Comparison of ENCODE assay signal across 8 cellular contexts in genomic region chr5:160118349-160119141, GRCh38. TPM values are rescaled to one million over a fixed set of nuclear protein-coding genes. Genes with fewer than 3 reads are reported as not detected.
DNase-seq lines count a peak whose midpoint lies in the region; ATAC-seq and TF ChIP-seq lines count a peak whose summit lies in the region.

No MANE protein-coding gene starts in this region.

- H3K4me1 Mint-ChIP-seq in IgD-negative memory B cell, result peaks cover 2 to 12% (median 9%) of the 10 kb centered on the region in 3 donors

- no peaks in the 10 kb centered on the region for H3K9me2 ChIP-seq in DOHH2 (replicated peaks; ENCODE audit: control insufficient read depth, low read length)

- H3K4me2 ChIP-seq in DOHH2 (ENCODE audit: low read length), result peak overlapping the region; percentile 66

- H3K4me1 ChIP-seq in DOHH2 (ENCODE audit: control insufficient read depth, low read length), result peaks cover 14% of the 10 kb centered on the region

- peak overlapping the region in 2 of 3 donors; percentile 15 to 31 for H3K27ac Mint-ChIP-seq in IgD-negative memory B cell

- peak; percentile 30 for ATAC-seq in GM21528 (IDR thresholded peaks at IDR 0.05; ENCODE audit: low FRiP score, unreplicated experiment)
- ATAC-seq in left colon, result peak; percentile 44

- no peaks in the 10 kb centered on the region for H3K27me3 ChIP-seq in DOHH2 (ENCODE audit: control insufficient read depth, low read length)

- H3K79me2 ChIP-seq in DOHH2 (ENCODE audit: control insufficient read depth, low read length), result peaks cover 39% of the 10 kb centered on the region

- intact Hi-C loops in left colon (cut with DNase I, micrococcal nuclease), result loop anchor here in 1 of 2 donors (5.0 kb wide), 1 partner anchor 96 kb away; no protein-coding TSS in a partner anchor

- peaks cover 3% of the 10 kb centered on the region for H3K27me3 Mint-ChIP-seq in IgD-negative memory B cell

- H3K36me3 Mint-ChIP-seq in IgD-negative memory B cell, result peaks cover 3% of the 10 kb centered on the region

- H3K4me3 Mint-ChIP-seq in IgD-negative memory B cell, result peak overlapping the region; percentile 71 to 99 (median 93)

- no peaks in the 10 kb centered on the region for H4K20me1 ChIP-seq in DOHH2 (ENCODE audit: control insufficient read depth, insufficient read depth, low read depth, low read length)

- DNase-seq in activated CD4-positive, CD25-positive, alpha-beta regulatory T cell (lab: John Stamatoyannopoulos, UW), result peak in 3 of 4 experiments; percentile 7 to 43 (median 35)
- DNase-seq in central memory CD4-positive, alpha-beta T cell, result peak; percentile 51
- peak; percentile 58 to 66 for DNase-seq in left colon
- peak; percentile 45 for DNase-seq in stimulated activated CD4-positive, alpha-beta T cell treated with anti-CD3 and anti-CD28 coated beads, Interleukin-4, amount 100 ng/mL, for 24 hours
- no peak for DNase-seq in NCI-H510A treated with DMSO at 0.1 percent for 48 hours (lab: John Stamatoyannopoulos, UW)

- no peaks in the 10 kb centered on the region for H3F3A ChIP-seq in DOHH2 (ENCODE audit: control insufficient read depth, insufficient read depth)

- H3K9me3 Mint-ChIP-seq in IgD-negative memory B cell, result no peaks in the 10 kb centered on the region

- peak overlapping the region; percentile 71 for H3K27ac ChIP-seq in DOHH2 (ENCODE audit: low read depth, low read length)

- H3K36me3 ChIP-seq in DOHH2 (ENCODE audit: control insufficient read depth, low read length), result peaks cover 31% of the 10 kb centered on the region

- no peak for TF ChIP-seq CTCF in DOHH2 (IDR thresholded peaks at IDR 0.05; ENCODE audit: low read depth, low read length, poor library complexity, severe bottlenecking)

- H3K4me3 ChIP-seq in DOHH2 (ENCODE audit: low read length), result peak overlapping the region; percentile 76

- no peaks in the 10 kb centered on the region for H3K9me3 ChIP-seq in DOHH2 (ENCODE audit: control insufficient read depth, insufficient read depth, low read length)

RNA-seq across cellular contexts. Expression of gene PWWP2A, which starts 0.7 kb away (rescaled TPM):
- 30.5 TPM for polyA plus RNA-seq in IgD-negative memory B cell
- 10 to 100 TPM; 39.1 to 39.2 TPM for total RNA-seq in left colon
